Comparison of ENCODE assay signal across 26 cellular contexts in genomic region chr5:137945825-137946224, GRCh38. TPM values are rescaled to one million over a fixed set of nuclear protein-coding genes. Genes with fewer than 3 reads are reported as not detected.
DNase-seq lines count a peak whose midpoint lies in the region; ATAC-seq, FAIRE-seq and TF ChIP-seq lines count a peak whose summit lies in the region.
"Had no signal": no experiment of that assay in that cellular context is flagged by ENCODE, and none has a peak within 500 bp of the region (broad histone marks: within the 10 kb centered on the region; RNA-seq: fewer than 3 reads in every experiment).

No MANE protein-coding gene starts in this region.

- WGBS in HepG2 (ENCODE audit: low lambda C conversion rate): 94% methylated on average over 1 of the region's 1 CpG
- 90% methylated on average over 1 of the region's 1 CpG for WGBS in right lobe of liver (ENCODE audit: insufficient coverage, low coverage, low lambda C conversion rate, missing lambda C conversion rate)
- WGBS in A549 (ENCODE audit: missing lambda C conversion rate): 91% methylated on average over 1 of the region's 1 CpG

- POLR2A ChIA-PET in HepG2 (lab: Yijun Ruan, JAX): no interaction called here
- POLR2A ChIA-PET in A549 (lab: Yijun Ruan, JAX): interaction anchor here (0.7 kb wide), 1 partner anchor 191 kb away, joined by 3 read pairs; no protein-coding TSS in a partner anchor

- H3K27me3 Mint-ChIP-seq in IgD-negative memory B cell: no peaks in the 10 kb centered on the region
- no peaks in the 10 kb centered on the region for H3K27me3 Mint-ChIP-seq in stimulated activated memory B cell treated with anti-CD40 and anti-IgM and Interleukin-4, amounts not matched to agents 10 μg/mL and 1 μg/mL and 100 μg/mL, for 72 hours
- H3K27me3 Mint-ChIP-seq: CD4-positive, alpha-beta memory T cell; CD4-positive, CD25-positive, alpha-beta regulatory T cell; CD8-positive, alpha-beta memory T cell had no signal

- TF ChIP-seq POLR2A in HepG2 (IDR thresholded peaks at IDR 0.05; ENCODE audit: insufficient read depth in 1 of 2, low read depth in 2 of 2, low read length in 2 of 2): no peak
- no peak for TF ChIP-seq POLR2A in right lobe of liver (IDR thresholded peaks at IDR 0.05)
- TF ChIP-seq POLR2A in A549 (IDR thresholded peaks at IDR 0.05; ENCODE audit: low read length): no peak

- H3K36me3 ChIP-seq in HepG2 (replicated peaks in 1 of 2; ENCODE audit: control insufficient read depth in 1 of 2, insufficient read depth in 2 of 2, low read length in 2 of 2) (peaks cover 16 to 91% of the 10 kb centered on the region in 2 experiments), right lobe of liver (peaks cover 0 to 67% (median 10%) of the 10 kb centered on the region in 4 donors)

- no peak for TF ChIP-seq RAD21 in HepG2 (CRISPR knock-in tag; IDR thresholded peaks at IDR 0.05)
- no peak for TF ChIP-seq RAD21 in A549 (conservative IDR thresholded peaks at IDR 0.05 in 1 of 2, IDR thresholded peaks at IDR 0.05 in 1 of 2)

- H3K4me1 Mint-ChIP-seq in IgD-negative memory B cell: no peaks in the 10 kb centered on the region
- H3K4me1 Mint-ChIP-seq in stimulated activated memory B cell treated with anti-CD40 and anti-IgM and Interleukin-4, amounts not matched to agents 10 μg/mL and 1 μg/mL and 100 μg/mL, for 72 hours: peaks cover 8% of the 10 kb centered on the region
- H3K4me1 Mint-ChIP-seq: CD14-positive monocyte; CD4-positive, alpha-beta memory T cell had no signal

- no peaks in the 10 kb centered on the region for H4K20me1 ChIP-seq in HepG2 (ENCODE audit: insufficient read depth, low read length)
- H4K20me1 ChIP-seq: BLaER1 had no signal

- no peaks in the 10 kb centered on the region for H3K9me3 ChIP-seq in HepG2 (ENCODE audit: low read length)
- no peaks in the 10 kb centered on the region for H3K9me3 ChIP-seq in right lobe of liver
- H3K9me3 ChIP-seq in A549: no peaks in the 10 kb centered on the region
- H3K9me3 ChIP-seq: BE2C, BLaER1 had no signal

- no peaks in the 10 kb centered on the region for H3K4me1 ChIP-seq in HepG2 (ENCODE audit: insufficient read depth, low read length)
- H3K4me1 ChIP-seq in right lobe of liver: no peaks in the 10 kb centered on the region
- no peaks in the 10 kb centered on the region for H3K4me1 ChIP-seq in A549
- H3K4me1 ChIP-seq: BE2C, BLaER1 had no signal

- peaks cover 20% of the 10 kb centered on the region for H3K36me3 Mint-ChIP-seq in IgD-negative memory B cell
- peaks cover 72% of the 10 kb centered on the region for H3K36me3 Mint-ChIP-seq in stimulated activated memory B cell treated with anti-CD40 and anti-IgM and Interleukin-4, amounts not matched to agents 10 μg/mL and 1 μg/mL and 100 μg/mL, for 72 hours

- DNase-seq in HepG2 (ENCODE audit: low spot score) (no peak), right lobe of liver (no peak), A549 (ENCODE audit: low read depth in 1 of 2, low spot score in 1 of 2) (no peak), DMS53 treated with DMSO at 0.1 percent for 48 hours (lab: John Stamatoyannopoulos, UW; ENCODE audit: unreplicated experiment) (no peak)
- DNase-seq: ACHN; BE2C; C1 segment of cervical spinal cord; CD4-positive, alpha-beta memory T cell; CD4-positive, CD25-positive, alpha-beta regulatory T cell; CD8-positive, alpha-beta memory T cell; COR-L47; DMS 273 treated with DMSO at 0.1 percent for 48 hours; DMS153; DMS53; DMS79 treated with DMSO at 0.1 percent for 48 hours; GF-D8 had no signal

- no peak for ATAC-seq in HepG2
- no peak for ATAC-seq in right lobe of liver
- ATAC-seq in A549: no peak
- no peak for ATAC-seq in stimulated activated memory B cell treated with anti-CD40 and anti-IgM and Interleukin-4, amounts not matched to agents 10 μg/mL and 1 μg/mL and 100 μg/mL, for 72 hours

- no peak overlapping the region for H3K9ac ChIP-seq in HepG2 (ENCODE audit: insufficient read depth, low read depth, low read length)
- H3K9ac ChIP-seq: BLaER1 had no signal

- H3K4me3 ChIP-seq in HepG2 (replicated peaks in 1 of 3; ENCODE audit: insufficient read depth in 1 of 3, low read depth in 2 of 3, low read length in 3 of 3): no peak overlapping the region
- no peak overlapping the region for H3K4me3 ChIP-seq in right lobe of liver
- no peak overlapping the region for H3K4me3 ChIP-seq in A549
- H3K4me3 ChIP-seq: BLaER1 had no signal

- intact Hi-C loops in HepG2 (cut with micrococcal nuclease; ENCODE audit: unreplicated experiment): no loop called here
- intact Hi-C loops in right lobe of liver (cut with DNase I): no loop called here

- FAIRE-seq in HepG2 (lab: Jason Lieb, UNC) (no peak), A549 (lab: Jason Lieb, UNC) (no peak), islet of Langerhans (lab: Jason Lieb, UNC) (peak; percentile 74)
- FAIRE-seq: G401.6, GM12891 had no signal

- H3K27me3 ChIP-seq in HepG2 (ENCODE audit: control insufficient read depth in 1 of 2, insufficient read depth in 2 of 2, low read length in 2 of 2): no peaks in the 10 kb centered on the region
- no peaks in the 10 kb centered on the region for H3K27me3 ChIP-seq in right lobe of liver
- H3K27me3 ChIP-seq: BE2C, BLaER1 had no signal

- H2AFZ ChIP-seq in HepG2 (ENCODE audit: low read length): no peak overlapping the region

- H3K27ac Mint-ChIP-seq in IgD-negative memory B cell: peak overlapping the region in 2 of 3 donors; percentile 10 to 27
- no peak overlapping the region for H3K27ac Mint-ChIP-seq in stimulated activated memory B cell treated with anti-CD40 and anti-IgM and Interleukin-4, amounts not matched to agents 10 μg/mL and 1 μg/mL and 100 μg/mL, for 72 hours
- H3K27ac Mint-ChIP-seq: CD14-positive monocyte; CD4-positive, alpha-beta memory T cell; CD4-positive, CD25-positive, alpha-beta regulatory T cell had no signal

- in situ Hi-C loops in HepG2 (cut with HindIII; ENCODE audit: extremely low pct_ligation_motif_present, low pct_unique_long_range_greater_than_20kb): no loop called here

- no TSS peak for BruUV-seq in HepG2 (replicated peaks; lab: Mats Ljungman, UMichigan)

- H3K27ac ChIP-seq in HepG2 (ENCODE audit: extremely low read length, insufficient read depth, low read length): no peak overlapping the region
- H3K27ac ChIP-seq in right lobe of liver: no peak overlapping the region
- H3K27ac ChIP-seq in A549: no peak overlapping the region
- H3K27ac ChIP-seq: 22Rv1, BLaER1 had no signal

- H3K9me3 Mint-ChIP-seq in IgD-negative memory B cell: no peaks in the 10 kb centered on the region
- H3K9me3 Mint-ChIP-seq in stimulated activated memory B cell treated with anti-CD40 and anti-IgM and Interleukin-4, amounts not matched to agents 10 μg/mL and 1 μg/mL and 100 μg/mL, for 72 hours: no peaks in the 10 kb centered on the region
- H3K9me3 Mint-ChIP-seq: CD4-positive, alpha-beta memory T cell; CD4-positive, CD25-positive, alpha-beta regulatory T cell; CD8-positive, alpha-beta memory T cell had no signal

- TF ChIP-seq CTCF in HepG2 (CRISPR knock-in tag; IDR thresholded peaks at IDR 0.05) (no peak), right lobe of liver (IDR thresholded peaks at IDR 0.05) (no peak), A549 (IDR thresholded peaks at IDR 0.05) (no peak)

- TF ChIP-seq EP300 in HepG2 (IDR thresholded peaks at IDR 0.05; ENCODE audit: low read depth in 2 of 2, low read length in 2 of 2): no peak
- TF ChIP-seq EP300 in HepG2 (CRISPR knock-in tag; IDR thresholded peaks at IDR 0.05; ENCODE audit: borderline replicate concordance): no peak
- TF ChIP-seq EP300 in A549 (IDR thresholded peaks at IDR 0.05): no peak

- no peaks in the 10 kb centered on the region for H3K79me2 ChIP-seq in HepG2 (ENCODE audit: insufficient read depth, low read length)

- H3K4me2 ChIP-seq in HepG2 (ENCODE audit: low read depth, low read length): no peak overlapping the region
- H3K4me2 ChIP-seq in A549: no peak overlapping the region
- H3K4me2 ChIP-seq: BLaER1 had no signal

- CTCF ChIA-PET in HepG2 (lab: Yijun Ruan, JAX; ENCODE audit: low intra/inter-chr PET ratio, low total read pairs): no interaction called here
- CTCF ChIA-PET in A549 (lab: Yijun Ruan, JAX): no interaction called here

- H3K4me3 Mint-ChIP-seq in IgD-negative memory B cell: no peak overlapping the region
- H3K4me3 Mint-ChIP-seq in stimulated activated memory B cell treated with anti-CD40 and anti-IgM and Interleukin-4, amounts not matched to agents 10 μg/mL and 1 μg/mL and 100 μg/mL, for 72 hours: no peak overlapping the region
- H3K4me3 Mint-ChIP-seq: CD14-positive monocyte; CD4-positive, alpha-beta memory T cell; CD4-positive, CD25-positive, alpha-beta regulatory T cell; CD8-positive, alpha-beta memory T cell had no signal

TF ChIP-seq in A549, 52 proteins besides CTCF, POLR2A, EP300 and RAD21:
- TF ChIP-seq JUNB (IDR thresholded peaks at IDR 0.05) (no peak), MAFK (IDR thresholded peaks at IDR 0.05; ENCODE audit: partially characterized antibody) (peak; percentile 92)
TF ChIP-seq in A549: peak in this region for 1.

RNA-seq across cellular contexts. Expression of gene PKD2L2, which starts 56.6 kb away (rescaled TPM):
- not detected in 2 replicates for total RNA-seq in HepG2 (2016; rRNA removed; fragmentation: Illumina TruSeq; extraction: Trizol)
- total RNA-seq in HepG2 (2016; cell fraction: cytosol; rRNA removed; fragmentation: Illumina TruSeq; extraction: Trizol; ENCODE audit: low read depth): not detected in 2 replicates
- total RNA-seq in HepG2 (2016; cell fraction: insoluble cytoplasmic fraction; rRNA removed; fragmentation: Illumina TruSeq; extraction: Trizol): not detected in 2 replicates
- not detected in 2 replicates for total RNA-seq in HepG2 (2016; cell fraction: membrane; rRNA removed; fragmentation: Illumina TruSeq; extraction: Trizol)
- not detected in 2 replicates for total RNA-seq in HepG2 (2016; cell fraction: nucleus; rRNA removed; fragmentation: Illumina TruSeq; extraction: Trizol)
- polyA plus RNA-seq in HepG2 (2011; rRNA removed): not detected in 2 replicates
- not detected in 2 replicates for polyA plus RNA-seq in HepG2 (2011; cell fraction: cytosol; rRNA removed)
- polyA plus RNA-seq in HepG2 (2011; cell fraction: nucleus; rRNA removed): not detected in 2 replicates
- not detected in 2 replicates for polyA plus RNA-seq in HepG2 (2012)
- not detected in 2 replicates for polyA plus RNA-seq in HepG2 (2016; cell fraction: cytosol; fragmentation: Illumina TruSeq; extraction: Trizol; ENCODE audit: low read depth)
- polyA plus RNA-seq in HepG2 (2016; cell fraction: insoluble cytoplasmic fraction; fragmentation: Illumina TruSeq; extraction: Trizol; ENCODE audit: low read depth): not detected in 2 replicates
- not detected in 2 replicates for polyA plus RNA-seq in HepG2 (2016; cell fraction: membrane; fragmentation: Illumina TruSeq; extraction: Trizol; ENCODE audit: low read depth)
- not detected in 2 replicates for polyA plus RNA-seq in HepG2 (2016; cell fraction: nucleus; fragmentation: Illumina TruSeq; extraction: Trizol; ENCODE audit: insufficient read depth, low read depth)
- not detected in 2 replicates for polyA minus RNA-seq in HepG2 (2011; rRNA and poly(A)+ RNA removed; ENCODE audit: low replicate concordance)
- polyA minus RNA-seq in HepG2 (2011; cell fraction: cytosol; rRNA and poly(A)+ RNA removed): not detected in 2 replicates
- polyA minus RNA-seq in HepG2 (2011; cell fraction: nucleus; rRNA and poly(A)+ RNA removed): not detected in 2 replicates
- total RNA-seq in right lobe of liver: not detected
- 0.05 TPM in 1 of 2 replicates, not detected in the other for polyA plus RNA-seq in A549 (2011; rRNA removed)
- polyA plus RNA-seq in A549 (2012; cell fraction: cytosol; rRNA removed): 0.05 TPM in 1 of 2 replicates, not detected in the other
- not detected in 2 replicates for polyA plus RNA-seq in A549 (2012; cell fraction: nucleus; rRNA removed)
- polyA plus RNA-seq in A549 (2017; fragmentation: RNase III; extraction: RNeasy Plus Mini Kit Qiagen cat#74134 plus additional on column Dnase treatment): 0.04 TPM in 1 of 3 replicates, not detected in the others
- polyA minus RNA-seq in A549 (2011; rRNA and poly(A)+ RNA removed): not detected in 2 replicates
- polyA plus RNA-seq in IgD-negative memory B cell: 0.46 TPM
- total RNA-seq: A172; A673; CD4-positive, alpha-beta memory T cell; CD4-positive, CD25-positive, alpha-beta regulatory T cell; CD8-positive, alpha-beta memory T cell had no signal

Comparison
In these comparisons a context has a peak if more than half of its experiments do, and no peak if none do; other contexts are left out.
1. Of the 38 proteins assayed by ChIP-seq in both HepG2 and A549: peak only in HepG2: none; only in A549: none; in both: MAFK; in neither: 37.